ENCODE assay signal across 18 cellular contexts in the genomic region with DNA sequence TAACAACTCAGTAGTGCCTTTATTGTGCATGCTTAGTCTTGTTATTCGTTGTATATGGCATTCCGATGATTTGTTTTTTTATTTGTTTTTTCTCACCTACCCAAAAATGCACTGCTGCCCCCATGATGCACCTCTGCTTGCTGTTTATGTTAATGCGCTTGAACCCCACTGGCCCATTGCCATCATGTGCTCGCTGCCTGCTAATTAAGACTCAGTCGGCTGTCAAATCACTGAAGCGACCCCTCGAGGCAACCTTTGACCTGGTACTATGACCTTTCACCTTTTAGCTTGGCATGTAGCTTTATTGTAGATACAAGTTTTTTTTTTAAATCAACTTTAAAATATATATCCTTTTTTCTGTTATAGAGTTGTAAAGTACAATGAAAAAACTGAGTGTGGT.
DNase-seq lines count a peak whose midpoint lies in the region; ATAC-seq and TF ChIP-seq lines count a peak whose summit lies in the region.
"Had no signal": no experiment of that assay in that cellular context is flagged by ENCODE, and none has a peak within 500 bp of the region (broad histone marks: within the 10 kb centered on the region; RNA-seq: fewer than 3 reads in every experiment).

No MANE protein-coding gene starts in this region.

- H3K4me3 ChIP-seq in thymus (ENCODE audit: low read length) = no peak overlapping the region
- H3K4me3 ChIP-seq: GM23338, spleen, upper lobe of left lung had no signal

- H3K27ac ChIP-seq in thymus (ENCODE audit: low read depth) = peak overlapping the region; percentile 62
- H3K27ac ChIP-seq: HL-60 had no signal

- DNase-seq in Right ventricle myocardium inferior (ENCODE audit: missing footprints) = peak; percentile 59
- DNase-seq in cardiac septum (ENCODE audit: low spot score) = no peak
- DNase-seq in activated T-helper 1 cell treated with anti-CD3 and anti-CD28 coated beads, Interleukin-12 subunit alpha, Interleukin-12 subunit beta, Interleukin-2, Interleukin-4 antibody, amounts not matched to agents 30 ng/mL and 10 ng/mL and 1 ng/mL, durations not matched to agents 14 hours and 24 hours and 36 hours (ENCODE audit: low spot score) = no peak
- DNase-seq in immature natural killer cell = no peak
- DNase-seq: activated effector memory CD4-positive, alpha-beta T cell treated with Interleukin-2 at 50 U/mL for 16 hours; islet precursor cell; MV-4-11; NCI-H2029 treated with DMSO at 0.1 percent for 48 hours; spleen; SW 1271; upper lobe of left lung had no signal

- H3K27me3 Mint-ChIP-seq in activated T-helper 1 cell treated with anti-CD3 and anti-CD28 coated beads, Interleukin-12 subunit alpha, Interleukin-12 subunit beta, Interleukin-2, Interleukin-4 antibody, amounts not matched to agents 30 ng/mL and 10 ng/mL and 1 ng/mL, durations not matched to agents 14 hours and 24 hours and 36 hours (ENCODE audit: insufficient read depth) = no peaks in the 10 kb centered on the region
- peaks cover 0 to 8% (median 6%) of the 10 kb centered on the region in 3 donors for H3K27me3 Mint-ChIP-seq in immature natural killer cell (ENCODE audit: low read depth in 3 of 3)

- no peak overlapping the region for H3K4me3 Mint-ChIP-seq in activated T-helper 1 cell treated with anti-CD3 and anti-CD28 coated beads, Interleukin-12 subunit alpha, Interleukin-12 subunit beta, Interleukin-2, Interleukin-4 antibody, amounts not matched to agents 30 ng/mL and 10 ng/mL and 1 ng/mL, durations not matched to agents 14 hours and 24 hours and 36 hours
- peak overlapping the region in 2 of 5 donors; percentile 17 to 33 for H3K4me3 Mint-ChIP-seq in immature natural killer cell
- H3K4me3 Mint-ChIP-seq: GM23338, neural crest cell had no signal

- H3K27me3 ChIP-seq in thymus (ENCODE audit: control insufficient read depth, insufficient read depth) = no peaks in the 10 kb centered on the region
- H3K27me3 ChIP-seq: spleen, upper lobe of left lung had no signal

- ATAC-seq in Right ventricle myocardium inferior (no peak), HG03442 (IDR thresholded peaks at IDR 0.05; ENCODE audit: unreplicated experiment) (no peak), SK-N-SH treated with all-trans-retinoic acid at 6 μM for 48 hours (no peak), GM18511 (IDR thresholded peaks at IDR 0.05; ENCODE audit: unreplicated experiment) (no peak)
- ATAC-seq: GM23338 had no signal

- peaks cover 17% of the 10 kb centered on the region for H3K36me3 ChIP-seq in thymus (ENCODE audit: control insufficient read depth, insufficient read depth)

- H3K9me3 Mint-ChIP-seq in activated T-helper 1 cell treated with anti-CD3 and anti-CD28 coated beads, Interleukin-12 subunit alpha, Interleukin-12 subunit beta, Interleukin-2, Interleukin-4 antibody, amounts not matched to agents 30 ng/mL and 10 ng/mL and 1 ng/mL, durations not matched to agents 14 hours and 24 hours and 36 hours = no peaks in the 10 kb centered on the region
- H3K9me3 Mint-ChIP-seq in immature natural killer cell = no peaks in the 10 kb centered on the region
- H3K9me3 Mint-ChIP-seq: GM23338, neural crest cell had no signal

- H3K4me1 ChIP-seq in thymus (ENCODE audit: control insufficient read depth, insufficient read depth, low read length) = no peaks in the 10 kb centered on the region

- no peaks in the 10 kb centered on the region for H3K9me3 ChIP-seq in thymus (ENCODE audit: control insufficient read depth)
- H3K9me3 ChIP-seq: spleen, upper lobe of left lung had no signal

- intact Hi-C loops in Right ventricle myocardium inferior (cut with DNase I) (loop anchor here (10.0 kb wide), 2 partner anchors 142 to 372 kb away; no protein-coding TSS in a partner anchor), cardiac septum (cut with DNase I) (loop anchor here (10.0 kb wide), 2 partner anchors 142 to 372 kb away; no protein-coding TSS in a partner anchor)
- intact Hi-C loops in activated T-helper 1 cell treated with anti-CD3 and anti-CD28 coated beads, Interleukin-12 subunit alpha, Interleukin-12 subunit beta, Interleukin-2, Interleukin-4 antibody, amounts not matched to agents 30 ng/mL and 10 ng/mL and 1 ng/mL, durations not matched to agents 14 hours and 24 hours and 36 hours (cut with micrococcal nuclease) = no loop called here

- H3K27ac Mint-ChIP-seq in activated T-helper 1 cell treated with anti-CD3 and anti-CD28 coated beads, Interleukin-12 subunit alpha, Interleukin-12 subunit beta, Interleukin-2, Interleukin-4 antibody, amounts not matched to agents 30 ng/mL and 10 ng/mL and 1 ng/mL, durations not matched to agents 14 hours and 24 hours and 36 hours = peak overlapping the region; percentile 68
- peak overlapping the region in 5 of 6 donors; percentile 16 to 73 (median 39) for H3K27ac Mint-ChIP-seq in immature natural killer cell
- H3K27ac Mint-ChIP-seq: GM23338 had no signal

- peaks cover 59% of the 10 kb centered on the region for H3K4me1 Mint-ChIP-seq in activated T-helper 1 cell treated with anti-CD3 and anti-CD28 coated beads, Interleukin-12 subunit alpha, Interleukin-12 subunit beta, Interleukin-2, Interleukin-4 antibody, amounts not matched to agents 30 ng/mL and 10 ng/mL and 1 ng/mL, durations not matched to agents 14 hours and 24 hours and 36 hours (ENCODE audit: low read depth)
- peaks cover 68 to 91% of the 10 kb centered on the region in 2 donors for H3K4me1 Mint-ChIP-seq in immature natural killer cell

- H3K36me3 Mint-ChIP-seq in activated T-helper 1 cell treated with anti-CD3 and anti-CD28 coated beads, Interleukin-12 subunit alpha, Interleukin-12 subunit beta, Interleukin-2, Interleukin-4 antibody, amounts not matched to agents 30 ng/mL and 10 ng/mL and 1 ng/mL, durations not matched to agents 14 hours and 24 hours and 36 hours (ENCODE audit: low read depth) = peaks cover 37% of the 10 kb centered on the region
- peaks cover 0 to 30% (median 22%) of the 10 kb centered on the region in 3 donors for H3K36me3 Mint-ChIP-seq in immature natural killer cell

- 96% methylated on average over 7 of the region's 7 CpGs for WGBS in thymus

TF ChIP-seq in SK-N-SH treated with all-trans-retinoic acid at 6 μM for 48 hours, 23 proteins besides CTCF, POLR2A, EP300 and RAD21:
- TF ChIP-seq, protein P1, sequence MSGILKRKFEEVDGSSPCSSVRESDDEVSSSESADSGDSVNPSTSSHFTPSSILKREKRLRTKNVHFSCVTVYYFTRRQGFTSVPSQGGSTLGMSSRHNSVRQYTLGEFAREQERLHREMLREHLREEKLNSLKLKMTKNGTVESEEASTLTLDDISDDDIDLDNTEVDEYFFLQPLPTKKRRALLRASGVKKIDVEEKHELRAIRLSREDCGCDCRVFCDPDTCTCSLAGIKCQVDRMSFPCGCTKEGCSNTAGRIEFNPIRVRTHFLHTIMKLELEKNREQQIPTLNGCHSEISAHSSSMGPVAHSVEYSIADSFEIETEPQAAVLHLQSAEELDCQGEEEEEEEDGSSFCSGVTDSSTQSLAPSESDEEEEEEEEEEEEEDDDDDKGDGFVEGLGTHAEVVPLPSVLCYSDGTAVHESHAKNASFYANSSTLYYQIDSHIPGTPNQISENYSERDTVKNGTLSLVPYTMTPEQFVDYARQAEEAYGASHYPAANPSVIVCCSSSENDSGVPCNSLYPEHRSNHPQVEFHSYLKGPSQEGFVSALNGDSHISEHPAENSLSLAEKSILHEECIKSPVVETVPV (CRISPR knock-in tag; IDR thresholded peaks at IDR 0.05) = no peak
- TF ChIP-seq RARB (CRISPR knock-in tag; IDR thresholded peaks at IDR 0.05) (no peak), TOX (CRISPR knock-in tag; IDR thresholded peaks at IDR 0.05; ENCODE audit: borderline replicate concordance) (no peak)
- TF ChIP-seq, protein P2, sequence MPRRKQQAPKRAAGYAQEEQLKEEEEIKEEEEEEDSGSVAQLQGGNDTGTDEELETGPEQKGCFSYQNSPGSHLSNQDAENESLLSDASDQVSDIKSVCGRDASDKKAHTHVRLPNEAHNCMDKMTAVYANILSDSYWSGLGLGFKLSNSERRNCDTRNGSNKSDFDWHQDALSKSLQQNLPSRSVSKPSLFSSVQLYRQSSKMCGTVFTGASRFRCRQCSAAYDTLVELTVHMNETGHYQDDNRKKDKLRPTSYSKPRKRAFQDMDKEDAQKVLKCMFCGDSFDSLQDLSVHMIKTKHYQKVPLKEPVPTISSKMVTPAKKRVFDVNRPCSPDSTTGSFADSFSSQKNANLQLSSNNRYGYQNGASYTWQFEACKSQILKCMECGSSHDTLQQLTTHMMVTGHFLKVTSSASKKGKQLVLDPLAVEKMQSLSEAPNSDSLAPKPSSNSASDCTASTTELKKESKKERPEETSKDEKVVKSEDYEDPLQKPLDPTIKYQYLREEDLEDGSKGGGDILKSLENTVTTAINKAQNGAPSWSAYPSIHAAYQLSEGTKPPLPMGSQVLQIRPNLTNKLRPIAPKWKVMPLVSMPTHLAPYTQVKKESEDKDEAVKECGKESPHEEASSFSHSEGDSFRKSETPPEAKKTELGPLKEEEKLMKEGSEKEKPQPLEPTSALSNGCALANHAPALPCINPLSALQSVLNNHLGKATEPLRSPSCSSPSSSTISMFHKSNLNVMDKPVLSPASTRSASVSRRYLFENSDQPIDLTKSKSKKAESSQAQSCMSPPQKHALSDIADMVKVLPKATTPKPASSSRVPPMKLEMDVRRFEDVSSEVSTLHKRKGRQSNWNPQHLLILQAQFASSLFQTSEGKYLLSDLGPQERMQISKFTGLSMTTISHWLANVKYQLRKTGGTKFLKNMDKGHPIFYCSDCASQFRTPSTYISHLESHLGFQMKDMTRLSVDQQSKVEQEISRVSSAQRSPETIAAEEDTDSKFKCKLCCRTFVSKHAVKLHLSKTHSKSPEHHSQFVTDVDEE (CRISPR knock-in tag; IDR thresholded peaks at IDR 0.05) = no peak
